In the genomic region with DNA sequence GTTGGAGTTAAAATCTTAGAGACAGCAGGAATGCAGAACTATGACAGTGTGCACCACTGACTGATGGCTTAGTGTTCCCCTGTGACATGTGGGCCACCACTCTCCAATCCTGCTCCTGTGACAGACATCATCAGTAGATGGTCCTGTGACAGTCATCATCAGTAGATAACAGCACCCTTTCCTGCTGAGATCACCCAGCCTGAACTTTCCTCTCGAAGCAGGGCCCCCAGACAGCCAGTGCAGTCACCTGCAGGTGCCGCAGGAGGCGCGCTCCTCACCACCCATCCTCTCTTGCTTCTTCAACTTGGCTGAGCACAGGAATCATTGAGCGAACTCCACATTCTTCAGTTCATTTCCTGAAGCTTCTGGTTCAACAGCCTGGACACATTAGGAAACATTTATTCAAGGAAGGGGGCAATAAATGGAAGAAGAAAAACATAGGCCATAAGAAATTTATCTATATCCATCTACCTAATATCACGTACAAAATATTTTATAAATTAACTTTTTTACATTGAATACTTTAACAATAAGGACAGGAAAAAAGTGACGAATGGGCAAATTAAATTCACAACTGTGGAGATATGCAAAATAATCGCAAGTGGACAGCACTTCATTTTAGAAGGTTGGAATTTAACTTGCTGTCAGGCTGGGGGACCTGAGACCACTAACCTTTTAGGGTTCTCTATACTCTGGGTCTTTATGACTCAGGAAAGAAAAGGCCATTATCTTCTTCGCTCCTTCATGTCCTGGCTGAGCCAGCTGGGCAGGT, we compare ENCODE assay signal across 2 cellular contexts.
TF ChIP-seq lines count a peak whose summit lies in the region.

No MANE protein-coding gene starts in this region.

TF ChIP-seq in A549, 52 proteins besides CTCF, POLR2A, EP300 and RAD21 (continued from another document):
- TF ChIP-seq MAFK (IDR thresholded peaks at IDR 0.05; ENCODE audit: partially characterized antibody) (peak; percentile 58), RNF2 (IDR thresholded peaks at IDR 0.05; ENCODE audit: borderline replicate concordance, low read depth) (no peak)

TF ChIP-seq in HepG2, 621 proteins besides CTCF, POLR2A, EP300 and RAD21 (continued from another document):
- TF ChIP-seq, protein P1, sequence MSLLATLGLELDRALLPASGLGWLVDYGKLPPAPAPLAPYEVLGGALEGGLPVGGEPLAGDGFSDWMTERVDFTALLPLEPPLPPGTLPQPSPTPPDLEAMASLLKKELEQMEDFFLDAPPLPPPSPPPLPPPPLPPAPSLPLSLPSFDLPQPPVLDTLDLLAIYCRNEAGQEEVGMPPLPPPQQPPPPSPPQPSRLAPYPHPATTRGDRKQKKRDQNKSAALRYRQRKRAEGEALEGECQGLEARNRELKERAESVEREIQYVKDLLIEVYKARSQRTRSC (CRISPR knock-in tag; IDR thresholded peaks at IDR 0.05; ENCODE audit: low read depth): no peak
- peak in 1 of 2 experiments; percentile 55; a peak in 2 of 4 replicates for TF ChIP-seq MAFK (conservative IDR thresholded peaks at IDR 0.05 in 1 of 2, IDR thresholded peaks at IDR 0.05 in 1 of 2; ENCODE audit: low read length in 2 of 2)
- no peak for TF ChIP-seq POLR2G (IDR thresholded peaks at IDR 0.05; ENCODE audit: low read depth, low read length)
- no peak for TF ChIP-seq ZSCAN9 (CRISPR knock-in tag; IDR thresholded peaks at IDR 0.05; ENCODE audit: borderline replicate concordance)
- TF ChIP-seq, protein P2, sequence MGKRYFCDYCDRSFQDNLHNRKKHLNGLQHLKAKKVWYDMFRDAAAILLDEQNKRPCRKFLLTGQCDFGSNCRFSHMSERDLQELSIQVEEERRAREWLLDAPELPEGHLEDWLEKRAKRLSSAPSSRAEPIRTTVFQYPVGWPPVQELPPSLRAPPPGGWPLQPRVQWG (CRISPR knock-in tag; IDR thresholded peaks at IDR 0.05; ENCODE audit: borderline replicate concordance, low read depth): no peak
- TF ChIP-seq AHR (CRISPR knock-in tag; IDR thresholded peaks at IDR 0.05): no peak
- TF ChIP-seq RNF2 (conservative IDR thresholded peaks at IDR 0.05; ENCODE audit: low read depth): no peak
- TF ChIP-seq JARID2 (CRISPR knock-in tag; IDR thresholded peaks at IDR 0.05; ENCODE audit: insufficient replicate concordance): no peak
- 0 out of 2 replicates have a peak, but pooled peaks have one; percentile 49 for TF ChIP-seq MAZ (IDR thresholded peaks at IDR 0.05; ENCODE audit: borderline replicate concordance, low read depth, low read length)
- TF ChIP-seq MAZ (CRISPR knock-in tag; IDR thresholded peaks at IDR 0.05; ENCODE audit: low read depth): no peak
- TF ChIP-seq XRCC5 (optimal IDR thresholded peaks at IDR 0.05; ENCODE audit: low read length): peak; percentile 67
- TF ChIP-seq, protein P3, sequence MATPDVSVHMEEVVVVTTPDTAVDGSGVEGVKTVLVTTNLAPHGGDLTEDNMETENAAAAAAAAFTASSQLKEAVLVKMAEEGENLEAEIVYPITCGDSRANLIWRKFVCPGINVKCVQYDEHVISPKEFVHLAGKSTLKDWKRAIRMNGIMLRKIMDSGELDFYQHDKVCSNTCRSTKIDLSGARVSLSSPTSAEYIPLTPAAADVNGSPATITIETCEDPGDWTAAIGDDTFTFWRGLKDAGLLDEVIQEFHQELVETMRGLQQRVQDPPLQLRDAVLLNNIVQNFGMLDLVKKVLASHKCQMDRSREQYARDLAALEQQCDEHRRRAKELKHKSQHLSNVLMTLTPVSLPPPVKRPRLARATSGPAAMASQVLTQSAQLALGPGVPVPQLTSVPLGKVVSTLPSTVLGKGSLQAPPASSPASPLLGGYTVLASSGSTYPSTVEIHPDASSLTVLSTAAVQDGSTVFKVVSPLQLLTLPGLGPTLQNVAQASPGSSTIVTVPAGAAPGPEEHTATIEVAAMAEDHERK (CRISPR knock-in tag; IDR thresholded peaks at IDR 0.05; ENCODE audit: low read depth): no peak
- TF ChIP-seq, protein P4, sequence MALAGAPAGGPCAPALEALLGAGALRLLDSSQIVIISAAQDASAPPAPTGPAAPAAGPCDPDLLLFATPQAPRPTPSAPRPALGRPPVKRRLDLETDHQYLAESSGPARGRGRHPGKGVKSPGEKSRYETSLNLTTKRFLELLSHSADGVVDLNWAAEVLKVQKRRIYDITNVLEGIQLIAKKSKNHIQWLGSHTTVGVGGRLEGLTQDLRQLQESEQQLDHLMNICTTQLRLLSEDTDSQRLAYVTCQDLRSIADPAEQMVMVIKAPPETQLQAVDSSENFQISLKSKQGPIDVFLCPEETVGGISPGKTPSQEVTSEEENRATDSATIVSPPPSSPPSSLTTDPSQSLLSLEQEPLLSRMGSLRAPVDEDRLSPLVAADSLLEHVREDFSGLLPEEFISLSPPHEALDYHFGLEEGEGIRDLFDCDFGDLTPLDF (CRISPR knock-in tag; IDR thresholded peaks at IDR 0.05): no peak
- TF ChIP-seq ZBTB1 (CRISPR knock-in tag; IDR thresholded peaks at IDR 0.05; ENCODE audit: borderline replicate concordance): no peak
- TF ChIP-seq ZBTB8A (CRISPR knock-in tag; IDR thresholded peaks at IDR 0.05; ENCODE audit: borderline replicate concordance, low read depth): no peak
- TF ChIP-seq, protein P5, sequence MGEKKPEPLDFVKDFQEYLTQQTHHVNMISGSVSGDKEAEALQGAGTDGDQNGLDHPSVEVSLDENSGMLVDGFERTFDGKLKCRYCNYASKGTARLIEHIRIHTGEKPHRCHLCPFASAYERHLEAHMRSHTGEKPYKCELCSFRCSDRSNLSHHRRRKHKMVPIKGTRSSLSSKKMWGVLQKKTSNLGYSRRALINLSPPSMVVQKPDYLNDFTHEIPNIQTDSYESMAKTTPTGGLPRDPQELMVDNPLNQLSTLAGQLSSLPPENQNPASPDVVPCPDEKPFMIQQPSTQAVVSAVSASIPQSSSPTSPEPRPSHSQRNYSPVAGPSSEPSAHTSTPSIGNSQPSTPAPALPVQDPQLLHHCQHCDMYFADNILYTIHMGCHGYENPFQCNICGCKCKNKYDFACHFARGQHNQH (CRISPR knock-in tag; IDR thresholded peaks at IDR 0.05): 0 out of 2 replicates have a peak, but pooled peaks have one; percentile 31
- TF ChIP-seq, protein P6, sequence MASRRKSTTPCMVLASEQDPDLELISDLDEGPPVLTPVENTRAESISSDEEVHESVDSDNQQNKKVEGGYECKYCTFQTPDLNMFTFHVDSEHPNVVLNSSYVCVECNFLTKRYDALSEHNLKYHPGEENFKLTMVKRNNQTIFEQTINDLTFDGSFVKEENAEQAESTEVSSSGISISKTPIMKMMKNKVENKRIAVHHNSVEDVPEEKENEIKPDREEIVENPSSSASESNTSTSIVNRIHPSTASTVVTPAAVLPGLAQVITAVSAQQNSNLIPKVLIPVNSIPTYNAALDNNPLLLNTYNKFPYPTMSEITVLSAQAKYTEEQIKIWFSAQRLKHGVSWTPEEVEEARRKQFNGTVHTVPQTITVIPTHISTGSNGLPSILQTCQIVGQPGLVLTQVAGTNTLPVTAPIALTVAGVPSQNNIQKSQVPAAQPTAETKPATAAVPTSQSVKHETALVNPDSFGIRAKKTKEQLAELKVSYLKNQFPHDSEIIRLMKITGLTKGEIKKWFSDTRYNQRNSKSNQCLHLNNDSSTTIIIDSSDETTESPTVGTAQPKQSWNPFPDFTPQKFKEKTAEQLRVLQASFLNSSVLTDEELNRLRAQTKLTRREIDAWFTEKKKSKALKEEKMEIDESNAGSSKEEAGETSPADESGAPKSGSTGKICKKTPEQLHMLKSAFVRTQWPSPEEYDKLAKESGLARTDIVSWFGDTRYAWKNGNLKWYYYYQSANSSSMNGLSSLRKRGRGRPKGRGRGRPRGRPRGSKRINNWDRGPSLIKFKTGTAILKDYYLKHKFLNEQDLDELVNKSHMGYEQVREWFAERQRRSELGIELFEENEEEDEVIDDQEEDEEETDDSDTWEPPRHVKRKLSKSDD (CRISPR knock-in tag; IDR thresholded peaks at IDR 0.05; ENCODE audit: low read depth): no peak
- no peak for TF ChIP-seq IRF2 (CRISPR knock-in tag; IDR thresholded peaks at IDR 0.05)
- TF ChIP-seq ZNF614 (CRISPR knock-in tag; IDR thresholded peaks at IDR 0.05; ENCODE audit: borderline replicate concordance): 0 out of 2 replicates have a peak, but pooled peaks have one; percentile 19
- 0 out of 2 replicates have a peak, but pooled peaks have one; percentile 12 for TF ChIP-seq MAFF (IDR thresholded peaks at IDR 0.05; ENCODE audit: low read depth, low read length)
- TF ChIP-seq SALL1 (CRISPR knock-in tag; IDR thresholded peaks at IDR 0.05): 0 out of 2 replicates have a peak, but pooled peaks have one; percentile 18
- TF ChIP-seq STAG1 (CRISPR knock-in tag; IDR thresholded peaks at IDR 0.05): peak; percentile 23; the same call in 1 of the 2 replicates
- TF ChIP-seq, protein P7, sequence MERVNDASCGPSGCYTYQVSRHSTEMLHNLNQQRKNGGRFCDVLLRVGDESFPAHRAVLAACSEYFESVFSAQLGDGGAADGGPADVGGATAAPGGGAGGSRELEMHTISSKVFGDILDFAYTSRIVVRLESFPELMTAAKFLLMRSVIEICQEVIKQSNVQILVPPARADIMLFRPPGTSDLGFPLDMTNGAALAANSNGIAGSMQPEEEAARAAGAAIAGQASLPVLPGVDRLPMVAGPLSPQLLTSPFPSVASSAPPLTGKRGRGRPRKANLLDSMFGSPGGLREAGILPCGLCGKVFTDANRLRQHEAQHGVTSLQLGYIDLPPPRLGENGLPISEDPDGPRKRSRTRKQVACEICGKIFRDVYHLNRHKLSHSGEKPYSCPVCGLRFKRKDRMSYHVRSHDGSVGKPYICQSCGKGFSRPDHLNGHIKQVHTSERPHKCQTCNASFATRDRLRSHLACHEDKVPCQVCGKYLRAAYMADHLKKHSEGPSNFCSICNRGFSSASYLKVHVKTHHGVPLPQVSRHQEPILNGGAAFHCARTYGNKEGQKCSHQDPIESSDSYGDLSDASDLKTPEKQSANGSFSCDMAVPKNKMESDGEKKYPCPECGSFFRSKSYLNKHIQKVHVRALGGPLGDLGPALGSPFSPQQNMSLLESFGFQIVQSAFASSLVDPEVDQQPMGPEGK (CRISPR knock-in tag; IDR thresholded peaks at IDR 0.05): peak; percentile 38; the same call in 1 of the 2 replicates
- no peak for TF ChIP-seq SMAD9 (CRISPR knock-in tag; IDR thresholded peaks at IDR 0.05)
- 0 out of 2 replicates have a peak, but pooled peaks have one; percentile 26 for TF ChIP-seq FOSL2 (CRISPR knock-in tag; IDR thresholded peaks at IDR 0.05)
- TF ChIP-seq HNF4A (CRISPR knock-in tag; IDR thresholded peaks at IDR 0.05): peak; percentile 50; the same call in 1 of the 2 replicates
- TF ChIP-seq ELF3 (CRISPR knock-in tag; IDR thresholded peaks at IDR 0.05): 0 out of 2 replicates have a peak, but pooled peaks have one; percentile 22
- TF ChIP-seq NFYB (CRISPR knock-in tag; IDR thresholded peaks at IDR 0.05): no peak
